Comparison of ENCODE assay signal across 1 cellular context in genomic region chr13:21603531-21604448, GRCh38.
TF ChIP-seq lines count a peak whose summit lies in the region.

MICU2 (minus strand) TSS chr13:21604170; CDS start chr13:21604148, 22 bp downstream.

TF ChIP-seq in HepG2, 621 proteins besides CTCF, POLR2A, EP300 and RAD21 (continued from another document and continues in another):
- TF ChIP-seq DMTF1 (CRISPR knock-in tag; IDR thresholded peaks at IDR 0.05): no peak
- no peak for TF ChIP-seq ZBTB10 (CRISPR knock-in tag; IDR thresholded peaks at IDR 0.05; ENCODE audit: borderline replicate concordance)
- no peak for TF ChIP-seq SRSF4 (IDR thresholded peaks at IDR 0.05; ENCODE audit: low read depth, low read length, poor library complexity, severe bottlenecking)
- TF ChIP-seq NR2F6 (IDR thresholded peaks at IDR 0.05): no peak
- 0 out of 2 replicates have a peak, but pooled peaks have one; percentile 32 for TF ChIP-seq NR2F6 (CRISPR knock-in tag; IDR thresholded peaks at IDR 0.05)
- peak; percentile 92 for TF ChIP-seq ZNF225 (CRISPR knock-in tag; IDR thresholded peaks at IDR 0.05)
- TF ChIP-seq MXD3 (CRISPR knock-in tag; IDR thresholded peaks at IDR 0.05): peak; percentile 91
- no peak for TF ChIP-seq ATF1 (CRISPR knock-in tag; IDR thresholded peaks at IDR 0.05)
- peak; percentile 68; the same call in 1 of the 2 replicates for TF ChIP-seq SIN3A (IDR thresholded peaks at IDR 0.05; ENCODE audit: borderline replicate concordance, low read depth, low read length)
- TF ChIP-seq PRDM10 (CRISPR knock-in tag; IDR thresholded peaks at IDR 0.05; ENCODE audit: low read depth): no peak
- TF ChIP-seq TBX2 (CRISPR knock-in tag; IDR thresholded peaks at IDR 0.05; ENCODE audit: borderline replicate concordance): peak; percentile 87
- no peak for TF ChIP-seq CBX2 (IDR thresholded peaks at IDR 0.05; ENCODE audit: low read depth, low read length)
- peak; percentile 83; the same call in 1 of the 2 replicates for TF ChIP-seq CBX2 (CRISPR knock-in tag; IDR thresholded peaks at IDR 0.05; ENCODE audit: low read depth)
- TF ChIP-seq ZC3H13 (CRISPR knock-in tag; IDR thresholded peaks at IDR 0.05): no peak; the same call in 1 of the 2 replicates
- peak; percentile 71; the same call in 1 of the 2 replicates for TF ChIP-seq ZNF33A (CRISPR knock-in tag; IDR thresholded peaks at IDR 0.05; ENCODE audit: borderline replicate concordance)
- no peak for TF ChIP-seq HOXA7 (CRISPR knock-in tag; IDR thresholded peaks at IDR 0.05)
- 0 out of 2 replicates have a peak, but pooled peaks have one; percentile 27 for TF ChIP-seq ZNF646 (CRISPR knock-in tag; IDR thresholded peaks at IDR 0.05)
- peak; percentile 29; the same call in 1 of the 2 replicates for TF ChIP-seq ZNF12 (CRISPR knock-in tag; IDR thresholded peaks at IDR 0.05)
- TF ChIP-seq HNF4G (IDR thresholded peaks at IDR 0.05; ENCODE audit: borderline replicate concordance, low read depth, low read length): no peak
- no peak for TF ChIP-seq HNF4G (CRISPR knock-in tag; IDR thresholded peaks at IDR 0.05; ENCODE audit: borderline replicate concordance, low read depth)
- peak; percentile 39 for TF ChIP-seq PAXIP1 (CRISPR knock-in tag; conservative IDR thresholded peaks at IDR 0.05)
- no peak for TF ChIP-seq ZNF136 (CRISPR knock-in tag; IDR thresholded peaks at IDR 0.05; ENCODE audit: low read depth)
- peak; percentile 22 for TF ChIP-seq PHF5A (CRISPR knock-in tag; IDR thresholded peaks at IDR 0.05; ENCODE audit: low read depth, unreplicated experiment)
- TF ChIP-seq NCOA1 (CRISPR knock-in tag; IDR thresholded peaks at IDR 0.05): no peak
- TF ChIP-seq PAF1 (CRISPR knock-in tag; IDR thresholded peaks at IDR 0.05): no peak
- TF ChIP-seq ZNF713 (CRISPR knock-in tag; IDR thresholded peaks at IDR 0.05): peak; percentile 55; the same call in 1 of the 2 replicates
- TF ChIP-seq HNF1A (IDR thresholded peaks at IDR 0.05; ENCODE audit: low read depth): no peak
- TF ChIP-seq HNF1A (CRISPR knock-in tag; IDR thresholded peaks at IDR 0.05; ENCODE audit: borderline replicate concordance): no peak; the same call in 1 of the 2 replicates
- TF ChIP-seq JUND (CRISPR knock-in tag; IDR thresholded peaks at IDR 0.05): no peak
- peak; percentile 80 for TF ChIP-seq YEATS2 (CRISPR knock-in tag; IDR thresholded peaks at IDR 0.05; ENCODE audit: borderline replicate concordance)
- no peak for TF ChIP-seq MTA3 (CRISPR knock-in tag; IDR thresholded peaks at IDR 0.05)
- no peak for TF ChIP-seq SUZ12 (IDR thresholded peaks at IDR 0.05; ENCODE audit: low read depth, low read length)
- TF ChIP-seq JUN (CRISPR knock-in tag; IDR thresholded peaks at IDR 0.05): 0 out of 2 replicates have a peak, but pooled peaks have one; percentile 13
- peak; percentile 100 for TF ChIP-seq TAF1 (CRISPR knock-in tag; IDR thresholded peaks at IDR 0.05)
